ENCODE assay signal across 15 cellular contexts in genomic region chr10:103651783-103652476, GRCh38.
A peak's percentile ranks its signal among the peaks of the same experiment; 100 is the strongest.
DNase-seq lines count a peak whose midpoint lies in the region; ATAC-seq and TF ChIP-seq lines count a peak whose summit lies in the region.
"Had no signal": no experiment of that assay in that cellular context is flagged by ENCODE, and none has a peak within 500 bp of the region (broad histone marks: within the 10 kb centered on the region; RNA-seq: fewer than 3 reads in every experiment).

No MANE protein-coding gene starts in this region.

- TF ChIP-seq EP300 in ovary (IDR thresholded peaks at IDR 0.05): no peak

- CTCF ChIA-PET in activated naive CD4-positive, alpha-beta T cell treated with anti-CD3 and anti-CD28 coated beads, Interleukin-2, amount 10 ng/mL, durations not matched to agents 7 days and 5 days (lab: Charles Lee): interaction anchor here (0.7 kb wide), 1 partner anchor 35 kb away, joined by 3 read pairs; no protein-coding TSS in a partner anchor

- H3K36me3 Mint-ChIP-seq in activated naive CD4-positive, alpha-beta T cell treated with anti-CD3 and anti-CD28 coated beads, Interleukin-2, amount 10 ng/mL, durations not matched to agents 7 days and 5 days: peaks cover 13% of the 10 kb centered on the region
- peaks cover 0 to 5% of the 10 kb centered on the region in 2 donors for H3K36me3 Mint-ChIP-seq in activated naive CD4-positive, alpha-beta T cell treated with anti-CD3 and anti-CD28 coated beads, Interleukin-2, amount 50 U/mL, for 72 hours
- peaks cover 3% of the 10 kb centered on the region for H3K36me3 Mint-ChIP-seq in activated naive CD8-positive, alpha-beta T cell treated with anti-CD3 and anti-CD28 coated beads for 36 hours
- no peaks in the 10 kb centered on the region for H3K36me3 Mint-ChIP-seq in stimulated activated effector memory CD8-positive, alpha-beta T cell treated with anti-CD3 and anti-CD28 coated beads, Interleukin-12 subunit alpha, Interleukin-12 subunit beta, amount 100 ng/mL, for 72 hours

- WGBS in ovary, 3 donors: 6 to 14% (median 13%) methylated on average over 10 of the region's 10 CpGs

- H3K9me3 ChIP-seq in ovary (no peaks in the 10 kb centered on the region), vagina (no peaks in the 10 kb centered on the region)

- peaks cover 53% of the 10 kb centered on the region for H3K4me1 ChIP-seq in ovary (ENCODE audit: insufficient read depth)
- H3K4me1 ChIP-seq in vagina: peaks cover 84% of the 10 kb centered on the region
- H3K4me1 ChIP-seq: parathyroid adenoma had no signal

- peak overlapping the region; percentile 90 for H3K27ac Mint-ChIP-seq in activated naive CD4-positive, alpha-beta T cell treated with anti-CD3 and anti-CD28 coated beads, Interleukin-2, amount 10 ng/mL, durations not matched to agents 7 days and 5 days
- H3K27ac Mint-ChIP-seq in activated naive CD4-positive, alpha-beta T cell treated with anti-CD3 and anti-CD28 coated beads, Interleukin-2, amount 50 U/mL, for 72 hours: no peak overlapping the region
- no peak overlapping the region for H3K27ac Mint-ChIP-seq in activated naive CD8-positive, alpha-beta T cell treated with anti-CD3 and anti-CD28 coated beads for 36 hours
- no peak overlapping the region for H3K27ac Mint-ChIP-seq in stimulated activated effector memory CD8-positive, alpha-beta T cell treated with anti-CD3 and anti-CD28 coated beads, Interleukin-12 subunit alpha, Interleukin-12 subunit beta, amount 100 ng/mL, for 72 hours
- H3K27ac Mint-ChIP-seq: activated B cell treated with CpG ODN at 0.5 μM for 24 hours had no signal

- no peaks in the 10 kb centered on the region for H3K27me3 ChIP-seq in ovary
- no peaks in the 10 kb centered on the region for H3K27me3 ChIP-seq in vagina

- peaks cover 3% of the 10 kb centered on the region for H3K9me3 Mint-ChIP-seq in activated naive CD4-positive, alpha-beta T cell treated with anti-CD3 and anti-CD28 coated beads, Interleukin-2, amount 10 ng/mL, durations not matched to agents 7 days and 5 days
- H3K9me3 Mint-ChIP-seq in activated naive CD4-positive, alpha-beta T cell treated with anti-CD3 and anti-CD28 coated beads, Interleukin-2, amount 50 U/mL, for 72 hours: peaks cover 0 to under 1% of the 10 kb centered on the region in 2 donors
- no peaks in the 10 kb centered on the region for H3K9me3 Mint-ChIP-seq in activated naive CD8-positive, alpha-beta T cell treated with anti-CD3 and anti-CD28 coated beads for 36 hours
- no peaks in the 10 kb centered on the region for H3K9me3 Mint-ChIP-seq in stimulated activated effector memory CD8-positive, alpha-beta T cell treated with anti-CD3 and anti-CD28 coated beads, Interleukin-12 subunit alpha, Interleukin-12 subunit beta, amount 100 ng/mL, for 72 hours
- H3K9me3 Mint-ChIP-seq: activated B cell treated with CpG ODN at 0.5 μM for 24 hours had no signal

- TF ChIP-seq CTCF in ovary (IDR thresholded peaks at IDR 0.05) (no peak), vagina (IDR thresholded peaks at IDR 0.05) (no peak)

- no peak for ATAC-seq in activated naive CD4-positive, alpha-beta T cell treated with anti-CD3 and anti-CD28 coated beads, Interleukin-2, amount 50 U/mL, for 72 hours
- ATAC-seq in left ventricle myocardium superior: peak; percentile 82
- no peak for ATAC-seq in stimulated activated effector memory CD8-positive, alpha-beta T cell treated with anti-CD3 and anti-CD28 coated beads, Interleukin-12 subunit alpha, Interleukin-12 subunit beta, amount 100 ng/mL, for 72 hours

- no peaks in the 10 kb centered on the region for H3K27me3 Mint-ChIP-seq in activated naive CD4-positive, alpha-beta T cell treated with anti-CD3 and anti-CD28 coated beads, Interleukin-2, amount 10 ng/mL, durations not matched to agents 7 days and 5 days
- no peaks in the 10 kb centered on the region for H3K27me3 Mint-ChIP-seq in activated naive CD8-positive, alpha-beta T cell treated with anti-CD3 and anti-CD28 coated beads for 36 hours
- H3K27me3 Mint-ChIP-seq: activated B cell treated with CpG ODN at 0.5 μM for 24 hours had no signal

- H3K36me3 ChIP-seq in ovary (no peaks in the 10 kb centered on the region), vagina (peaks cover 0 to under 1% of the 10 kb centered on the region in 2 donors)

- intact Hi-C loops in left ventricle myocardium superior (cut with micrococcal nuclease) (no loop called here), ovary (cut with DNase I) (no loop called here), vagina (cut with DNase I) (no loop called here)

- H3K27ac ChIP-seq in ovary (peak overlapping the region in 1 of 2 donors; percentile 75), vagina (peak overlapping the region; percentile 79)
- H3K27ac ChIP-seq: 22Rv1, parathyroid adenoma had no signal

- H3K4me3 Mint-ChIP-seq in activated naive CD4-positive, alpha-beta T cell treated with anti-CD3 and anti-CD28 coated beads, Interleukin-2, amount 10 ng/mL, durations not matched to agents 7 days and 5 days: no peak overlapping the region
- no peak overlapping the region for H3K4me3 Mint-ChIP-seq in activated naive CD8-positive, alpha-beta T cell treated with anti-CD3 and anti-CD28 coated beads for 36 hours
- no peak overlapping the region for H3K4me3 Mint-ChIP-seq in stimulated activated effector memory CD8-positive, alpha-beta T cell treated with anti-CD3 and anti-CD28 coated beads, Interleukin-12 subunit alpha, Interleukin-12 subunit beta, amount 100 ng/mL, for 72 hours
- H3K4me3 Mint-ChIP-seq: activated B cell treated with CpG ODN at 0.5 μM for 24 hours had no signal

- H3K4me1 Mint-ChIP-seq in activated naive CD4-positive, alpha-beta T cell treated with anti-CD3 and anti-CD28 coated beads, Interleukin-2, amount 10 ng/mL, durations not matched to agents 7 days and 5 days: peaks cover 18% of the 10 kb centered on the region
- H3K4me1 Mint-ChIP-seq in activated naive CD8-positive, alpha-beta T cell treated with anti-CD3 and anti-CD28 coated beads for 36 hours: no peaks in the 10 kb centered on the region
- no peaks in the 10 kb centered on the region for H3K4me1 Mint-ChIP-seq in stimulated activated effector memory CD8-positive, alpha-beta T cell treated with anti-CD3 and anti-CD28 coated beads, Interleukin-12 subunit alpha, Interleukin-12 subunit beta, amount 100 ng/mL, for 72 hours
- H3K4me1 Mint-ChIP-seq: activated B cell treated with CpG ODN at 0.5 μM for 24 hours had no signal

- H3K4me3 ChIP-seq in ovary: no peak overlapping the region
- peak overlapping the region in 1 of 2 donors; percentile 22 for H3K4me3 ChIP-seq in vagina

- DNase-seq in activated naive CD4-positive, alpha-beta T cell treated with anti-CD3 and anti-CD28 coated beads, Interleukin-2, amount 10 ng/mL, durations not matched to agents 7 days and 5 days: no peak
- no peak for DNase-seq in activated naive CD4-positive, alpha-beta T cell treated with anti-CD3 and anti-CD28 coated beads, Interleukin-2, amount 50 U/mL, for 72 hours (ENCODE audit: low spot score in 2 of 2)
- peak; percentile 85 for DNase-seq in left ventricle myocardium superior
- DNase-seq in ovary: peak; percentile 62 to 86 (median 78)
- DNase-seq in vagina (ENCODE audit: extremely low spot score in 2 of 2): no peak
- DNase-seq in activated naive CD8-positive, alpha-beta T cell treated with anti-CD3 and anti-CD28 coated beads for 36 hours: no peak
- no peak for DNase-seq in NCI-H526 treated with DMSO at 0.1 percent for 48 hours (lab: John Stamatoyannopoulos, UW)
- no peak for DNase-seq in stimulated activated effector memory CD8-positive, alpha-beta T cell treated with anti-CD3 and anti-CD28 coated beads, Interleukin-12 subunit alpha, Interleukin-12 subunit beta, amount 100 ng/mL, for 72 hours (ENCODE audit: low spot score in 2 of 2)
- DNase-seq: activated B cell treated with CpG ODN at 0.5 μM for 24 hours; activated naive CD4-positive, alpha-beta T cell treated with anti-CD3 and anti-CD28 coated beads, Interleukin-2, amount 50 U/mL, for 16 hours; GF-D8; NCI-H1105; NCI-H226 had no signal

- no peak for TF ChIP-seq POLR2A in ovary (IDR thresholded peaks at IDR 0.05)
- TF ChIP-seq POLR2A in vagina (IDR thresholded peaks at IDR 0.05): no peak

Comparison
In these comparisons a context has a peak if more than half of its experiments do, and no peak if none do; other contexts are left out.
1. DNase-seq: peak in left ventricle myocardium superior (single experiment) and ovary (5 of 5); none in activated naive CD4-positive, alpha-beta T cell treated with anti-CD3 and anti-CD28 coated beads, Interleukin-2, amount 10 ng/mL, durations not matched to agents 7 days and 5 days (single experiment), activated naive CD4-positive, alpha-beta T cell treated with anti-CD3 and anti-CD28 coated beads, Interleukin-2, amount 50 U/mL, for 72 hours (0 of 2), vagina (0 of 2), activated naive CD8-positive, alpha-beta T cell treated with anti-CD3 and anti-CD28 coated beads for 36 hours (single experiment), NCI-H526 treated with DMSO at 0.1 percent for 48 hours (single experiment) and stimulated activated effector memory CD8-positive, alpha-beta T cell treated with anti-CD3 and anti-CD28 coated beads, Interleukin-12 subunit alpha, Interleukin-12 subunit beta, amount 100 ng/mL, for 72 hours (0 of 2).